ENCODE assay signal across 26 cellular contexts in genomic region chr16:84844561-84845495, GRCh38. TPM values are rescaled to one million over a fixed set of nuclear protein-coding genes. Genes with fewer than 3 reads are reported as not detected.
A peak's percentile ranks its signal among the peaks of the same experiment; 100 is the strongest.
DNase-seq lines count a peak whose midpoint lies in the region; ATAC-seq and TF ChIP-seq lines count a peak whose summit lies in the region.
"Had no signal": no experiment of that assay in that cellular context is flagged by ENCODE, and none has a peak within 500 bp of the region (broad histone marks: within the 10 kb centered on the region; RNA-seq: fewer than 3 reads in every experiment).

No MANE protein-coding gene starts in this region.

- no peaks in the 10 kb centered on the region for H3K9me3 ChIP-seq in vagina
- H3K9me3 ChIP-seq in trophoblast cell (ENCODE audit: insufficient read depth, low read depth, low read length), result no peaks in the 10 kb centered on the region
- H3K9me3 ChIP-seq: A549, SJCRH30, stomach, upper lobe of right lung had no signal

- H3K23ac ChIP-seq in trophoblast cell (ENCODE audit: low read length), result no peak overlapping the region

- no peak overlapping the region for H2BK12ac ChIP-seq in trophoblast cell (ENCODE audit: low read length)

- TF ChIP-seq CTCF in nephron (IDR thresholded peaks at IDR 0.05; ENCODE audit: unreplicated experiment in 3 of 3) (no peak), vagina (IDR thresholded peaks at IDR 0.05) (no peak)

- DNase-seq in Right ventricle myocardium inferior (ENCODE audit: missing footprints) (no peak), left cardiac atrium (no peak), ecto neural progenitor cell (ENCODE audit: low spot score) (peak; percentile 74), vagina (ENCODE audit: extremely low spot score in 2 of 2) (no peak), trophoblast cell (no peak), cortex of kidney (lab: John Stamatoyannopoulos, UW) (no peak)
- no peak for DNase-seq in activated CD4-positive, alpha-beta T cell treated with anti-CD3 and anti-CD28 coated beads, Interleukin-2, amount 50 U/mL, for 48 hours
- DNase-seq: activated CD4-positive, alpha-beta T cell treated with anti-CD3 and anti-CD28 coated beads, Interleukin-2, amount 10 ng/mL, durations not matched to agents 7 days and 5 days; activated naive CD8-positive, alpha-beta T cell treated with anti-CD3 and anti-CD28 coated beads, Interleukin-2, amount 50 U/mL, for 24 hours; brain microvascular endothelial cell; foreskin keratinocyte; kidney glomerular epithelial cell; mesenchymal stem cell; natural killer cell; NCI-H526 treated with DMSO at 0.1 percent for 48 hours; OCI-M1; SJCRH30; stimulated activated CD4-positive, alpha-beta T cell treated with anti-CD3 and anti-CD28 coated beads, Interleukin-4, amount 100 ng/mL, for 24 hours; stomach; upper lobe of right lung had no signal

- no peak overlapping the region for H3K4me2 ChIP-seq in trophoblast cell (ENCODE audit: low read length)
- H3K4me2 ChIP-seq: A549 had no signal

- H3K14ac ChIP-seq in trophoblast cell (ENCODE audit: low read length), result no peak overlapping the region

- ATAC-seq in Right ventricle myocardium inferior (peak; percentile 36), left cardiac atrium (no peak)
- ATAC-seq: activated naive CD8-positive, alpha-beta T cell treated with anti-CD3 and anti-CD28 coated beads, Interleukin-2, amount 50 U/mL, for 24 hours; foreskin keratinocyte; natural killer cell; upper lobe of right lung had no signal

- no peak overlapping the region for H2BK120ac ChIP-seq in trophoblast cell (ENCODE audit: insufficient read depth, low read length, poor library complexity)

- no peak overlapping the region for H3K18ac ChIP-seq in trophoblast cell (ENCODE audit: low read length)

- H3K36me3 ChIP-seq in vagina (peaks cover 0 to 25% of the 10 kb centered on the region in 2 donors), trophoblast cell (ENCODE audit: control insufficient read depth in 1 of 2, insufficient read depth in 2 of 2, low read length in 2 of 2) (peaks cover 67 to 69% of the 10 kb centered on the region in 2 experiments)
- H3K36me3 ChIP-seq: SJCRH30 had no signal

- H3K27ac ChIP-seq in vagina, result peak overlapping the region; percentile 1
- H3K27ac ChIP-seq in trophoblast cell (ENCODE audit: low read depth, low read length), result no peak overlapping the region
- H3K27ac ChIP-seq: brain microvascular endothelial cell, C4-2B, foreskin keratinocyte, HL-60, SJCRH30, upper lobe of right lung had no signal

- no peak overlapping the region for H2AK5ac ChIP-seq in trophoblast cell (ENCODE audit: low read length)

- intact Hi-C loops in Right ventricle myocardium inferior (cut with DNase I) (loop anchor here (5.0 kb wide), 1 partner anchor 43 kb away; no protein-coding TSS in a partner anchor), left cardiac atrium (cut with DNase I) (no loop called here), vagina (cut with DNase I) (no loop called here)

- H4K8ac ChIP-seq in trophoblast cell (ENCODE audit: low read depth, low read length), result no peak overlapping the region

- no peak overlapping the region for H2AFZ ChIP-seq in trophoblast cell (ENCODE audit: insufficient read depth, low read length, poor library complexity)

- H3K4me1 ChIP-seq in vagina, result peaks cover 28% of the 10 kb centered on the region
- H3K4me1 ChIP-seq in trophoblast cell (ENCODE audit: control insufficient read depth in 1 of 2, insufficient read depth in 2 of 2, low read length in 2 of 2), result peaks cover 22 to 23% of the 10 kb centered on the region in 2 experiments
- H3K4me1 ChIP-seq: foreskin keratinocyte, SJCRH30, upper lobe of right lung had no signal

- H3K36me3 Mint-ChIP-seq in nephron (ENCODE audit: low read depth), result peaks cover 7% of the 10 kb centered on the region
- H3K36me3 Mint-ChIP-seq: natural killer cell had no signal

- peaks cover 27% of the 10 kb centered on the region for H3K27me3 Mint-ChIP-seq in nephron (ENCODE audit: low read depth)

- no peak overlapping the region for H3K4ac ChIP-seq in trophoblast cell (ENCODE audit: low read depth, low read length)

- no peak for TF ChIP-seq POLR2A in vagina (IDR thresholded peaks at IDR 0.05)

- no peak overlapping the region for H3K4me3 Mint-ChIP-seq in nephron
- H3K4me3 Mint-ChIP-seq: activated CD4-positive, alpha-beta T cell treated with anti-CD3 and anti-CD28 coated beads, Interleukin-2, amount 10 ng/mL, durations not matched to agents 7 days and 5 days; activated naive CD8-positive, alpha-beta T cell treated with anti-CD3 and anti-CD28 coated beads, Interleukin-2, amount 50 U/mL, for 24 hours; dendritic cell treated with granulocyte-macrophage colony-stimulating factor and Interleukin-4, amounts not matched to agents 40 ng/mL and 50 ng/mL, for 4 days; natural killer cell had no signal

- no peak overlapping the region for H3K9ac ChIP-seq in trophoblast cell (ENCODE audit: low read length)

- peak overlapping the region in 2 of 3 experiments; percentile 35 to 77 for H3K27ac Mint-ChIP-seq in nephron
- H3K27ac Mint-ChIP-seq: activated CD4-positive, alpha-beta T cell treated with anti-CD3 and anti-CD28 coated beads, Interleukin-2, amount 10 ng/mL, durations not matched to agents 7 days and 5 days; activated naive CD8-positive, alpha-beta T cell treated with anti-CD3 and anti-CD28 coated beads, Interleukin-2, amount 50 U/mL, for 24 hours; activated T-helper 2 cell treated with anti-CD3 and anti-CD28 coated beads, Interferon-gamma antibody, Interleukin-2, Interleukin-4, amounts not matched to agents 10 μg/mL and 5 μg/mL and 100 μg/mL, durations not matched to agents 14 hours and 24 hours and 36 hours; natural killer cell had no signal

- no peak overlapping the region for H4K91ac ChIP-seq in trophoblast cell (ENCODE audit: low read depth, low read length)

- no peaks in the 10 kb centered on the region for H3K9me3 Mint-ChIP-seq in nephron
- H3K9me3 Mint-ChIP-seq: activated CD4-positive, alpha-beta T cell treated with anti-CD3 and anti-CD28 coated beads, Interleukin-2, amount 10 ng/mL, durations not matched to agents 7 days and 5 days; activated naive CD8-positive, alpha-beta T cell treated with anti-CD3 and anti-CD28 coated beads, Interleukin-2, amount 50 U/mL, for 24 hours; activated T-helper 2 cell treated with anti-CD3 and anti-CD28 coated beads, Interferon-gamma antibody, Interleukin-2, Interleukin-4, amounts not matched to agents 10 μg/mL and 5 μg/mL and 100 μg/mL, durations not matched to agents 14 hours and 24 hours and 36 hours; dendritic cell treated with granulocyte-macrophage colony-stimulating factor and Interleukin-4, amounts not matched to agents 40 ng/mL and 50 ng/mL, for 4 days; natural killer cell had no signal

- no CpG with 5 or more reads among the region's 26 CpGs for WGBS in trophoblast cell (ENCODE audit: extremely low coverage, insufficient coverage, insufficient read length)

- H3K79me2 ChIP-seq in trophoblast cell (ENCODE audit: control insufficient read depth, insufficient read depth, low read length, poor library complexity), result peaks cover 5% of the 10 kb centered on the region

- H3K4me1 Mint-ChIP-seq in nephron, result peaks cover 35% of the 10 kb centered on the region
- H3K4me1 Mint-ChIP-seq: activated CD4-positive, alpha-beta T cell treated with anti-CD3 and anti-CD28 coated beads, Interleukin-2, amount 10 ng/mL, durations not matched to agents 7 days and 5 days; activated naive CD8-positive, alpha-beta T cell treated with anti-CD3 and anti-CD28 coated beads, Interleukin-2, amount 50 U/mL, for 24 hours; natural killer cell had no signal

- H3K4me3 ChIP-seq in vagina (no peak overlapping the region), trophoblast cell (ENCODE audit: low read depth, low read length) (no peak overlapping the region)
- H3K4me3 ChIP-seq: A549, SJCRH30, stomach, upper lobe of right lung had no signal

- H2BK5ac ChIP-seq in trophoblast cell (ENCODE audit: low read depth, low read length, poor library complexity), result no peak overlapping the region

- H3K27me3 ChIP-seq in vagina (no peaks in the 10 kb centered on the region), trophoblast cell (ENCODE audit: insufficient read depth, low read length) (no peaks in the 10 kb centered on the region)
- H3K27me3 ChIP-seq: brain microvascular endothelial cell, foreskin keratinocyte, SJCRH30, upper lobe of right lung had no signal

- no peak overlapping the region for H4K12ac ChIP-seq in trophoblast cell (ENCODE audit: low read depth, low read length)

- H3K79me1 ChIP-seq in trophoblast cell (ENCODE audit: low read length), result peaks cover 12% of the 10 kb centered on the region

RNA-seq across cellular contexts. Expression of gene CRISPLD2, which starts 25.0 kb away (rescaled TPM):
- total RNA-seq in Right ventricle myocardium inferior (38.1 TPM), left cardiac atrium (10 to 100 TPM; 36.1 to 58.3 TPM), vagina (320 TPM)
- polyA plus RNA-seq in trophoblast cell (2013), result 121 and 124 TPM in 2 replicates
